8 cellular contexts compared by ENCODE assay signal in the genomic region with DNA sequence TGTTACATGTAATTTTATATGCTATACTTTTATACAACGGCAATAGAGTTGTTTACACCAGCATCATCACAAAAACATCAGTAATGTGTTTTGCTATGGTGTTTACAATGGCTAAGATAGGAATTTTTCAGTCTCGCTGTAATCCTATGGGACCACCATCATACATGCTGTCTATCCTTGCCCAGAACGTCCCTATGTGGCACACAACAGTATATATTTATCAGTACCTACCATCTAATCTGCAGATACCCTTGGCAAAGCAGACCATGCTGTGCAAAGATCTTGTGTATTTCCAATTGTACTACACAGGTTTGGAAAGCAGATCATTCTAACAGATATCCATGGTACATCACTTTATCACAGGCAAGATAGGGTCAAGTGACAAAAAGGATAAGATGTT.
"Had no signal": no experiment of that assay in that cellular context is flagged by ENCODE, and none has a peak within 500 bp of the region (broad histone marks: within the 10 kb centered on the region; RNA-seq: fewer than 3 reads in every experiment).

No MANE protein-coding gene starts in this region.

- H3K4me3 ChIP-seq: GM12878 had no signal

- ATAC-seq: GM12878 had no signal

- DNase-seq: GDM1, GF-D8 had no signal

- FAIRE-seq: G401.6, GM12878, GM12891, GM12892, GM18507, GM19239 had no signal
